ENCODE assay signal across 19 cellular contexts in the genomic region with DNA sequence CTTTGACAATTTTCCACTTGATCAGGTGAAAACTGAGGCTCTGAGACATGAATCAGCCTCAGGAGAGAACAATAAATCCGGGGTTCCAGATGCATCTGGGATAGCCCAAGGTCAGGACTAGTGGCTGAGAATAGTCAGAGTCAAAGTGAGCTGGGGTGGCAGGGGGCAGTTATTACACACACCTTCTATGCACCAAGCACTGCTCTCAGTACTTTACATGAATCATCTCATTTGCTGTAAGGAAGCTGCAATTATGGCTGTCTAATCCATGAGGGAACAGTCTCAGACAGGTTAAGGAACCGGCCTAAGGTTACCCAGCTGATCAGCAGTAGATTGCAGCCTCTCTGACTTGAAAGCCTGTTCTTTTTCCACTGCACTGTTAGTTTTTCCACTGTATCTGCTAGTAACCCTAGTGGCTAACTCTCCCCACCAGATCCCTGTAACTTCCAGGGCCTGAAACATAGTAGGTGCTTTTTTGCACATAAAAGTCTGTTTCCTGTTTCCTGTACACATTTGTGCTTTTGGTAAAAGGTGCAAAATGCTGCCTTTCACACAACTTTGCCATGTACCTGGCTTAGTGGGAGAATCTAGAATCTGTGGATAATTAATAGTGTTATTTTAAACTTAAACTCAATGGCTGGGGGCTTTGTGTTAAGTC.
DNase-seq lines count a peak whose midpoint lies in the region; ATAC-seq, FAIRE-seq and TF ChIP-seq lines count a peak whose summit lies in the region.
"Had no signal": no experiment of that assay in that cellular context is flagged by ENCODE, and none has a peak within 500 bp of the region (broad histone marks: within the 10 kb centered on the region; RNA-seq: fewer than 3 reads in every experiment).

No MANE protein-coding gene starts in this region.

- H3K4me3 Mint-ChIP-seq in osteocyte (ENCODE audit: unreplicated experiment) = no peak overlapping the region
- H3K4me3 Mint-ChIP-seq: CD14-positive monocyte; CD4-positive, alpha-beta memory T cell; H9 had no signal

- H3K4me1 Mint-ChIP-seq in osteocyte (ENCODE audit: unreplicated experiment) = peaks cover 7% of the 10 kb centered on the region
- H3K4me1 Mint-ChIP-seq: CD14-positive monocyte; CD4-positive, alpha-beta memory T cell had no signal

- no peaks in the 10 kb centered on the region for H3K9me3 Mint-ChIP-seq in osteocyte (ENCODE audit: unreplicated experiment)
- H3K9me3 Mint-ChIP-seq: CD4-positive, alpha-beta memory T cell; H9 had no signal

- H3K27ac Mint-ChIP-seq in osteocyte (ENCODE audit: unreplicated experiment) = no peak overlapping the region
- H3K27ac Mint-ChIP-seq: CD14-positive monocyte, H9 had no signal

- CTCF ChIA-PET in GM12878 (lab: Yijun Ruan, JAX) = no interaction called here

- no peak for TF ChIP-seq POLR2A in GM12878 (IDR thresholded peaks at IDR 0.05; ENCODE audit: low read depth, low read length)
- TF ChIP-seq POLR2A in Peyer's patch (IDR thresholded peaks at IDR 0.05) = no peak

- peak; percentile 18 for DNase-seq in right atrium auricular region (ENCODE audit: low spot score)
- no peak for DNase-seq in left ventricle myocardium superior
- DNase-seq in GM12878 (ENCODE audit: low read depth, low spot score) = no peak
- DNase-seq in epithelial cell of esophagus (ENCODE audit: low read depth) = peak; percentile 11
- DNase-seq in osteocyte (ENCODE audit: extremely low spot score, unreplicated experiment) = peak; percentile 17
- no peak for DNase-seq in small intestine
- no peak for DNase-seq in Peyer's patch
- no peak for DNase-seq in lower lobe of right lung
- DNase-seq: 8988T; CD4-positive, alpha-beta memory T cell; DMS153; DMS79; GDM1; H9; IMR-90 had no signal

- H2AFZ ChIP-seq in GM12878 (ENCODE audit: control insufficient read depth, low read depth, low read length) = no peak overlapping the region

- no peak overlapping the region for H3K4me2 ChIP-seq in GM12878 (ENCODE audit: control insufficient read depth, insufficient read depth)
- H3K4me2 ChIP-seq: BLaER1 had no signal

- FAIRE-seq in GM12878 (lab: Jason Lieb, UNC) = no peak
- no peak for FAIRE-seq in small intestine (lab: Jason Lieb, UNC)
- FAIRE-seq: H1 had no signal

- no TSS peak for BruUV-seq in GM12878 (replicated peaks; lab: Mats Ljungman, UMichigan)

- TF ChIP-seq CTCF in right atrium auricular region (IDR thresholded peaks at IDR 0.05) (no peak), GM12878 (IDR thresholded peaks at IDR 0.05 in 2 of 3, conservative IDR thresholded peaks at IDR 0.05 in 1 of 3; ENCODE audit: control insufficient read depth in 2 of 3, extremely low read depth in 1 of 3, insufficient read depth in 1 of 3, low read depth in 3 of 3, low read length in 3 of 3) (no peak), epithelial cell of esophagus (IDR thresholded peaks at IDR 0.05; ENCODE audit: insufficient read depth, low read depth, low read length, missing control alignments) (no peak), osteocyte (IDR thresholded peaks at IDR 0.05) (no peak), Peyer's patch (IDR thresholded peaks at IDR 0.05) (no peak), lower lobe of right lung (IDR thresholded peaks at IDR 0.05) (no peak)

- SMC1A ChIA-PET in GM12878 (lab: Charles Lee; ENCODE audit: uncharacterized antibody, unreplicated experiment) = interaction anchor here (1.0 to 1.8 kb wide), 4 partner anchors 9 to 46 kb away, joined by 3 to 7 read pairs (median 4); no protein-coding TSS in a partner anchor

- POLR2A ChIA-PET in GM12878 (lab: Charles Lee) = no interaction called here

- in situ Hi-C loops in GM12878 (cut with MboI) = no loop called here

- no peak overlapping the region for H3K4me3 ChIP-seq in right atrium auricular region
- H3K4me3 ChIP-seq in GM12878 = no peak overlapping the region
- no peak overlapping the region for H3K4me3 ChIP-seq in epithelial cell of esophagus (ENCODE audit: low read length)
- H3K4me3 ChIP-seq in small intestine (ENCODE audit: low read depth in 1 of 2, low read length in 2 of 2) = no peak overlapping the region
- no peak overlapping the region for H3K4me3 ChIP-seq in Peyer's patch
- no peak overlapping the region for H3K4me3 ChIP-seq in lower lobe of right lung
- H3K4me3 ChIP-seq: BLaER1 had no signal

- no peaks in the 10 kb centered on the region for H4K20me1 ChIP-seq in GM12878 (ENCODE audit: control insufficient read depth, insufficient read depth)
- H4K20me1 ChIP-seq: BLaER1 had no signal

- H3K36me3 ChIP-seq in right atrium auricular region = no peaks in the 10 kb centered on the region
- no peaks in the 10 kb centered on the region for H3K36me3 ChIP-seq in GM12878 (ENCODE audit: control insufficient read depth in 2 of 2, insufficient read depth in 2 of 2, low read length in 1 of 2)
- H3K36me3 ChIP-seq in small intestine (ENCODE audit: control insufficient read depth in 2 of 2, insufficient read depth in 2 of 2, low read length in 2 of 2) = no peaks in the 10 kb centered on the region
- no peaks in the 10 kb centered on the region for H3K36me3 ChIP-seq in Peyer's patch
- H3K36me3 ChIP-seq in lower lobe of right lung = no peaks in the 10 kb centered on the region
- H3K36me3 ChIP-seq: BLaER1 had no signal

- no peak overlapping the region for H3K9ac ChIP-seq in GM12878 (ENCODE audit: control insufficient read depth, insufficient read depth, low read length)
- H3K9ac ChIP-seq: BLaER1 had no signal

- intact Hi-C loops in left ventricle myocardium superior (cut with micrococcal nuclease) (no loop called here), GM12878 (cut with micrococcal nuclease; ENCODE audit: unreplicated experiment) (no loop called here), lower lobe of right lung (cut with DNase I) (no loop called here)

- no peak for ATAC-seq in left ventricle myocardium superior
- no peak for ATAC-seq in GM12878
- ATAC-seq in lower lobe of right lung = no peak

- no peaks in the 10 kb centered on the region for H3K4me1 ChIP-seq in right atrium auricular region
- peaks cover under 1% of the 10 kb centered on the region; the same call in 1 of the 2 replicates for H3K4me1 ChIP-seq in GM12878 (ENCODE audit: control insufficient read depth, insufficient read depth, low read length)
- no peaks in the 10 kb centered on the region for H3K4me1 ChIP-seq in small intestine (ENCODE audit: control insufficient read depth in 2 of 2, insufficient read depth in 1 of 2, low read depth in 1 of 2, low read length in 1 of 2)
- no peaks in the 10 kb centered on the region for H3K4me1 ChIP-seq in Peyer's patch
- H3K4me1 ChIP-seq in lower lobe of right lung = no peaks in the 10 kb centered on the region
- H3K4me1 ChIP-seq: BLaER1 had no signal

- TF ChIP-seq EP300 in GM12878 (IDR thresholded peaks at IDR 0.05; ENCODE audit: borderline replicate concordance in 1 of 2, control insufficient read depth in 1 of 2, low read depth in 2 of 2, low read length in 2 of 2) = no peak

- RAD21 ChIA-PET in GM12878 (lab: Charles Lee; ENCODE audit: unreplicated experiment) = no interaction called here

- H3K9me3 ChIP-seq in right atrium auricular region = no peaks in the 10 kb centered on the region
- H3K9me3 ChIP-seq in GM12878 (replicated peaks; ENCODE audit: control insufficient read depth, insufficient read depth, low read length) = no peaks in the 10 kb centered on the region; the same call in 2 of the 3 replicates
- H3K9me3 ChIP-seq in small intestine (ENCODE audit: control insufficient read depth, low read depth) = no peaks in the 10 kb centered on the region
- no peaks in the 10 kb centered on the region for H3K9me3 ChIP-seq in Peyer's patch
- H3K9me3 ChIP-seq in lower lobe of right lung = no peaks in the 10 kb centered on the region
- H3K9me3 ChIP-seq: BLaER1 had no signal

- H3K36me3 Mint-ChIP-seq in osteocyte (ENCODE audit: unreplicated experiment) = no peaks in the 10 kb centered on the region
- H3K36me3 Mint-ChIP-seq: CD14-positive monocyte; CD4-positive, alpha-beta memory T cell had no signal

- TF ChIP-seq RAD21 in GM12878 (IDR thresholded peaks at IDR 0.05; ENCODE audit: insufficient read depth, low read depth, low read length) = no peak

- WGBS in GM12878 (ENCODE audit: insufficient coverage, insufficient replicate concordance, low lambda C conversion rate, missing lambda C conversion rate) = 27% methylated on average over 2 of the region's 2 CpGs
- WGBS in small intestine, 3 donors = 41 to 58% (median 56%) methylated on average over 2 of the region's 2 CpGs

- H3K27me3 ChIP-seq in right atrium auricular region (no peaks in the 10 kb centered on the region), GM12878 (replicated peaks in 1 of 2; ENCODE audit: control insufficient read depth in 2 of 2, insufficient read depth in 2 of 2, low read length in 1 of 2) (no peaks in the 10 kb centered on the region), small intestine (ENCODE audit: control insufficient read depth in 2 of 2, insufficient read depth in 2 of 2, low read length in 2 of 2) (no peaks in the 10 kb centered on the region), Peyer's patch (no peaks in the 10 kb centered on the region), lower lobe of right lung (ENCODE audit: low read depth) (peaks cover under 1% of the 10 kb centered on the region)
- H3K27me3 ChIP-seq: BLaER1 had no signal

- no peak overlapping the region for H3K27ac ChIP-seq in right atrium auricular region
- H3K27ac ChIP-seq in GM12878 (ENCODE audit: control insufficient read depth, insufficient read depth) = no peak overlapping the region
- no peak overlapping the region for H3K27ac ChIP-seq in small intestine (ENCODE audit: low read depth in 1 of 2, low read length in 1 of 2)
- H3K27ac ChIP-seq in Peyer's patch = no peak overlapping the region
- H3K27ac ChIP-seq in lower lobe of right lung = no peak overlapping the region
- H3K27ac ChIP-seq: BLaER1, HL-60 had no signal

- no peaks in the 10 kb centered on the region for H3K79me2 ChIP-seq in GM12878 (ENCODE audit: control insufficient read depth, insufficient read depth, low read length)

- H3K27me3 Mint-ChIP-seq in osteocyte (ENCODE audit: unreplicated experiment) = no peaks in the 10 kb centered on the region

TF ChIP-seq in GM12878, 131 proteins besides CTCF, POLR2A, EP300 and RAD21 (continues in another document):
- TF ChIP-seq SREBF1 (IDR thresholded peaks at IDR 0.05; ENCODE audit: low read length) = no peak
- no peak for TF ChIP-seq USF1 (IDR thresholded peaks at IDR 0.05; ENCODE audit: borderline replicate concordance, extremely low read length, insufficient read depth, low read depth, low read length)
- no peak for TF ChIP-seq CHD2 (IDR thresholded peaks at IDR 0.05; ENCODE audit: borderline replicate concordance, low read depth, low read length)
- TF ChIP-seq DPF2 (IDR thresholded peaks at IDR 0.05) = 0 out of 2 replicates have a peak, but pooled peaks have one; percentile 56
- no peak for TF ChIP-seq EED (IDR thresholded peaks at IDR 0.05; ENCODE audit: low read depth)

Comparison
In these comparisons a context has a peak if more than half of its experiments do, and no peak if none do; other contexts are left out.
1. DNase-seq: peak in right atrium auricular region (single experiment), epithelial cell of esophagus (single experiment) and osteocyte (single experiment); none in left ventricle myocardium superior (single experiment), GM12878 (single experiment), small intestine (single experiment), Peyer's patch (0 of 3) and lower lobe of right lung (single experiment).